ENCODE assay signal across 20 cellular contexts in genomic region chr1:12774801-12775345, GRCh38. TPM values are rescaled to one million over a fixed set of nuclear protein-coding genes. Genes with fewer than 3 reads are reported as not detected.
DNase-seq lines count a peak whose midpoint lies in the region; TF ChIP-seq lines count a peak whose summit lies in the region.
"Had no signal": no experiment of that assay in that cellular context is flagged by ENCODE, and none has a peak within 500 bp of the region (broad histone marks: within the 10 kb centered on the region; RNA-seq: fewer than 3 reads in every experiment).

No MANE protein-coding gene starts in this region.

- H3K27ac Mint-ChIP-seq in osteocyte (ENCODE audit: unreplicated experiment) (no peak overlapping the region), endothelial cell (ENCODE audit: unreplicated experiment) (no peak overlapping the region)
- H3K27ac Mint-ChIP-seq: B cell; CD4-positive, alpha-beta T cell; CD8-positive, alpha-beta T cell had no signal

- H3K4me1 Mint-ChIP-seq in osteocyte (ENCODE audit: unreplicated experiment) (no peaks in the 10 kb centered on the region), endothelial cell (ENCODE audit: unreplicated experiment) (no peaks in the 10 kb centered on the region)
- H3K4me1 Mint-ChIP-seq: B cell had no signal

- H3K27me3 Mint-ChIP-seq in osteocyte (ENCODE audit: unreplicated experiment) (peaks cover 3% of the 10 kb centered on the region), endothelial cell (ENCODE audit: unreplicated experiment) (peaks cover 6% of the 10 kb centered on the region)

- no peak for TF ChIP-seq CTCF in osteocyte (IDR thresholded peaks at IDR 0.05)
- TF ChIP-seq CTCF in endothelial cell (IDR thresholded peaks at IDR 0.05; ENCODE audit: unreplicated experiment), result no peak

- H3K9me3 Mint-ChIP-seq in osteocyte (ENCODE audit: unreplicated experiment) (peaks cover 8% of the 10 kb centered on the region), endothelial cell (ENCODE audit: unreplicated experiment) (peaks cover 4% of the 10 kb centered on the region)
- H3K9me3 Mint-ChIP-seq: CD4-positive, alpha-beta T cell; CD8-positive, alpha-beta T cell had no signal

- H3K4me3 Mint-ChIP-seq in osteocyte (ENCODE audit: unreplicated experiment), result no peak overlapping the region
- no peak overlapping the region for H3K4me3 Mint-ChIP-seq in endothelial cell (ENCODE audit: unreplicated experiment)
- H3K4me3 Mint-ChIP-seq: B cell; CD4-positive, alpha-beta T cell; CD8-positive, alpha-beta T cell had no signal

- H3K36me3 Mint-ChIP-seq in osteocyte (ENCODE audit: unreplicated experiment) (no peaks in the 10 kb centered on the region), endothelial cell (ENCODE audit: low read depth, unreplicated experiment) (no peaks in the 10 kb centered on the region)
- H3K36me3 Mint-ChIP-seq: CD8-positive, alpha-beta T cell had no signal

- DNase-seq in AG20443 (ENCODE audit: low spot score) (peak; percentile 2), GM03348 (ENCODE audit: low spot score) (peak; percentile 1), mesenteric fat pad (ENCODE audit: low spot score) (peak; percentile 41), osteocyte (ENCODE audit: extremely low spot score, unreplicated experiment) (peak; percentile 69), endothelial cell (ENCODE audit: low spot score) (no peak), T-helper 2 cell (no peak), hypothalamus (lab: John Stamatoyannopoulos, UW) (no peak), iPS-NIHi11 (ENCODE audit: low spot score) (no peak)
- DNase-seq: 8988T; ACHN; AML-193; Caco-2; Calu3; CD4-positive, alpha-beta T cell; CD8-positive, alpha-beta T cell; DMS79 treated with DMSO at 0.1 percent for 48 hours; GF-D8 had no signal

RNA-seq across cellular contexts. Expression of gene PRAMEF12, which starts 1.3 kb away (rescaled TPM):
- total RNA-seq in mesenteric fat pad (not detected), osteocyte (not detected in 2 replicates), endothelial cell (ENCODE audit: unreplicated experiment) (not detected)
- total RNA-seq: A673; B cell; Caco-2; Calu3; CD4-positive, alpha-beta T cell; CD8-positive, alpha-beta T cell; GM12878 had no signal

RNA-seq across cellular contexts. Expression of gene PRAMEF1, which starts 16.3 kb away (rescaled TPM):
- total RNA-seq in mesenteric fat pad (not detected), osteocyte (not detected in 2 replicates), endothelial cell (ENCODE audit: unreplicated experiment) (not detected)
- total RNA-seq: A673; B cell; Caco-2; Calu3; CD4-positive, alpha-beta T cell; CD8-positive, alpha-beta T cell; GM12878 had no signal

RNA-seq across cellular contexts. Expression of gene CFAP107, which starts 28.9 kb away (rescaled TPM):
- not detected for total RNA-seq in mesenteric fat pad
- total RNA-seq in osteocyte, result not detected in 2 replicates
- not detected for total RNA-seq in endothelial cell (ENCODE audit: unreplicated experiment)
- total RNA-seq: A673; B cell; Caco-2; Calu3; CD4-positive, alpha-beta T cell; CD8-positive, alpha-beta T cell; GM12878 had no signal

RNA-seq across cellular contexts. Expression of gene PRAMEF11, which starts 56.3 kb away (rescaled TPM):
- total RNA-seq in mesenteric fat pad (not detected), osteocyte (not detected in 2 replicates), endothelial cell (ENCODE audit: unreplicated experiment) (not detected)
- total RNA-seq: A673; B cell; Caco-2; Calu3; CD4-positive, alpha-beta T cell; CD8-positive, alpha-beta T cell; GM12878 had no signal

RNA-seq across cellular contexts. Expression of gene AADACL3, which starts 59.0 kb away (rescaled TPM):
- total RNA-seq in mesenteric fat pad (0.19 TPM), osteocyte (not detected in 2 replicates), endothelial cell (ENCODE audit: unreplicated experiment) (not detected)
- total RNA-seq: A673; B cell; Caco-2; Calu3; CD4-positive, alpha-beta T cell; CD8-positive, alpha-beta T cell; GM12878 had no signal

Comparison
In these comparisons a context has a peak if more than half of its experiments do, and no peak if none do; other contexts are left out.
1. DNase-seq: peak in AG20443 (single experiment), GM03348 (single experiment), mesenteric fat pad (single experiment) and osteocyte (single experiment); none in endothelial cell (single experiment), T-helper 2 cell (0 of 5), hypothalamus (0 of 51) and iPS-NIHi11 (single experiment).